ENCODE assay signal across 9 cellular contexts in the genomic region with DNA sequence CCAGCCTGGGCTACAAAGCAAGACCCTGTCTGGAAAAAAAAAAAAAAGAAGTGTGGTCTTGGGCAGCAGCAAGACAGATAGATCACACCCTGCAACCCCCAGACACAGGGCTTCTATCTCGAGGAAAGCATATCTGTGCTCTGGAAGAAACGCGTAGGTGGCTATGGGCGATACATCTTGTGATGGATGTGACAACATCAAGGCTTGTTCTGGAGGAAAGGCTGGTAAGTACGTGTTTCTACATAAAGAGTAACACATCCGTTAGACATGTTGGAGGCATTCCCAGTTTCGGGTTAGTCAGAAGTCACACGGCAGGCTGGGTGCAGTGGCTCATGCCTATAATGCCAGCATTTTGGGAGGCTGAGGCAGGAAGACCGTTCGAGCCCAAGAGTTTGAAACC. TPM values are rescaled to one million over a fixed set of nuclear protein-coding genes. Genes with fewer than 3 reads are reported as not detected.
DNase-seq lines count a peak whose midpoint lies in the region; ATAC-seq, FAIRE-seq and TF ChIP-seq lines count a peak whose summit lies in the region.
"Had no signal": no experiment of that assay in that cellular context is flagged by ENCODE, and none has a peak within 500 bp of the region (broad histone marks: within the 10 kb centered on the region; RNA-seq: fewer than 3 reads in every experiment).

No MANE protein-coding gene starts in this region.

- FAIRE-seq in RCC 7860 (lab: Jason Lieb, UNC): peak; percentile 85

- ATAC-seq in naive thymus-derived CD8-positive, alpha-beta T cell: peak; percentile 28 to 72
- ATAC-seq in HG03432 (IDR thresholded peaks at IDR 0.05; ENCODE audit: unreplicated experiment): no peak

- DNase-seq in GM03348 (ENCODE audit: low spot score) (peak; percentile 85), RCC 7860 (ENCODE audit: low spot score) (peak; percentile 88), chondrocyte (ENCODE audit: low spot score) (no peak), CD14-positive monocyte (ENCODE audit: low spot score) (no peak)
- DNase-seq in naive thymus-derived CD8-positive, alpha-beta T cell: peak in 3 of 10 donors; percentile 4 to 16 (median 12)
- DNase-seq in central memory CD4-positive, alpha-beta T cell: no peak
- no peak for DNase-seq in NK-92 treated with Interleukin-12 subunit alpha and Interleukin-12 subunit beta, amount 100 ng/mL, for 24 hours (lab: John Stamatoyannopoulos, UW)

- H3K36me3 Mint-ChIP-seq in chondrocyte (ENCODE audit: low read depth) (peaks cover 6% of the 10 kb centered on the region), CD14-positive monocyte (peaks cover 10 to 17% of the 10 kb centered on the region in 2 donors)
- peaks cover 0 to 9% (median 0%) of the 10 kb centered on the region in 3 donors for H3K36me3 Mint-ChIP-seq in naive thymus-derived CD8-positive, alpha-beta T cell

- H3K4me3 Mint-ChIP-seq in chondrocyte (ENCODE audit: unreplicated experiment) (no peak overlapping the region), CD14-positive monocyte (no peak overlapping the region)
- H3K4me3 Mint-ChIP-seq in naive thymus-derived CD8-positive, alpha-beta T cell: peak overlapping the region in 8 of 10 donors; percentile 20 to 69 (median 43)
- H3K4me3 Mint-ChIP-seq: stimulated activated naive CD8-positive, alpha-beta T cell treated with anti-CD3 and anti-CD28 coated beads, Interleukin-15, Interleukin-2, amounts not matched to agents 100 ng/mL and 50 ng/mL, for 24 hours had no signal

- H3K4me1 Mint-ChIP-seq in chondrocyte (ENCODE audit: low read depth) (peaks cover 20% of the 10 kb centered on the region), CD14-positive monocyte (peaks cover 7% of the 10 kb centered on the region)
- peaks cover 0 to 7% (median 0%) of the 10 kb centered on the region in 4 donors for H3K4me1 Mint-ChIP-seq in naive thymus-derived CD8-positive, alpha-beta T cell

- intact Hi-C loops in CD14-positive monocyte (cut with micrococcal nuclease): no loop called here

- POLR2A ChIA-PET in naive thymus-derived CD8-positive, alpha-beta T cell (lab: Charles Lee): no interaction called here

- no peaks in the 10 kb centered on the region for H3K27me3 Mint-ChIP-seq in chondrocyte (ENCODE audit: low read depth)
- no peaks in the 10 kb centered on the region for H3K27me3 Mint-ChIP-seq in naive thymus-derived CD8-positive, alpha-beta T cell
- peaks cover 9 to 30% (median 9%) of the 10 kb centered on the region in 3 donors for H3K27me3 Mint-ChIP-seq in CD14-positive monocyte (ENCODE audit: low read depth in 3 of 3)
- H3K27me3 Mint-ChIP-seq: stimulated activated naive CD8-positive, alpha-beta T cell treated with anti-CD3 and anti-CD28 coated beads, Interleukin-15, Interleukin-2, amounts not matched to agents 100 ng/mL and 50 ng/mL, for 24 hours had no signal

- H3K27ac Mint-ChIP-seq in chondrocyte (ENCODE audit: unreplicated experiment) (peak overlapping the region; percentile 98), CD14-positive monocyte (peak overlapping the region in 1 of 7 donors; percentile 54)
- peak overlapping the region in 2 of 10 donors; percentile 39 to 50 for H3K27ac Mint-ChIP-seq in naive thymus-derived CD8-positive, alpha-beta T cell
- H3K27ac Mint-ChIP-seq: stimulated activated naive CD8-positive, alpha-beta T cell treated with anti-CD3 and anti-CD28 coated beads, Interleukin-15, Interleukin-2, amounts not matched to agents 100 ng/mL and 50 ng/mL, for 24 hours had no signal

- TF ChIP-seq CTCF in chondrocyte (IDR thresholded peaks at IDR 0.05) (no peak), CD14-positive monocyte (IDR thresholded peaks at IDR 0.05) (no peak)

- H3K9me3 Mint-ChIP-seq in chondrocyte (ENCODE audit: low read depth) (no peaks in the 10 kb centered on the region), CD14-positive monocyte (no peaks in the 10 kb centered on the region)
- no peaks in the 10 kb centered on the region for H3K9me3 Mint-ChIP-seq in naive thymus-derived CD8-positive, alpha-beta T cell
- H3K9me3 Mint-ChIP-seq: stimulated activated naive CD8-positive, alpha-beta T cell treated with anti-CD3 and anti-CD28 coated beads, Interleukin-15, Interleukin-2, amounts not matched to agents 100 ng/mL and 50 ng/mL, for 24 hours had no signal

RNA-seq across cellular contexts. Expression of a gene that starts 6.6 kb away (rescaled TPM):
- total RNA-seq in chondrocyte: not detected in 3 replicates
- total RNA-seq in naive thymus-derived CD8-positive, alpha-beta T cell: 1 to 10 TPM; 1.8 to 2.3 TPM
- 1 to 10 TPM in 2 of 3 donors, under 1 TPM in 1; 0.67 to 2.4 (median 2.0) TPM for polyA plus RNA-seq in naive thymus-derived CD8-positive, alpha-beta T cell
- under 1 TPM in 1 of 2 donors, not detected in 1; 0.38 TPM for polyA plus RNA-seq in CD14-positive monocyte

RNA-seq across cellular contexts. Expression of a gene that starts 26.8 kb away (rescaled TPM):
- 209 to 277 TPM (median 215 TPM) in 3 replicates for total RNA-seq in chondrocyte
- 100 to 1,000 TPM; 106 to 113 TPM for total RNA-seq in naive thymus-derived CD8-positive, alpha-beta T cell
- polyA plus RNA-seq in naive thymus-derived CD8-positive, alpha-beta T cell: 100 to 1,000 TPM in 1 of 3 donors, 10 to 100 TPM in 2; 48.6 to 119 (median 82.5) TPM
- 100 to 1,000 TPM in 1 of 2 donors, 10 to 100 TPM in 1; 80.9 to 108 TPM for polyA plus RNA-seq in CD14-positive monocyte

RNA-seq across cellular contexts. Expression of a gene that starts 27.8 kb away (rescaled TPM):
- 161 to 167 TPM (median 165 TPM) in 3 replicates for total RNA-seq in chondrocyte
- total RNA-seq in naive thymus-derived CD8-positive, alpha-beta T cell: 100 to 1,000 TPM; 170 to 181 TPM
- polyA plus RNA-seq in naive thymus-derived CD8-positive, alpha-beta T cell: 10 to 100 TPM; 58.5 to 97.1 (median 83.1) TPM
- 10 to 100 TPM; 69.2 to 80.5 TPM for polyA plus RNA-seq in CD14-positive monocyte

RNA-seq across cellular contexts. Expression of a gene that starts 28.4 kb away (rescaled TPM):
- total RNA-seq in chondrocyte: not detected in 3 replicates
- total RNA-seq in naive thymus-derived CD8-positive, alpha-beta T cell: not detected
- under 1 TPM in 1 of 3 donors, not detected in 2; 0.08 TPM for polyA plus RNA-seq in naive thymus-derived CD8-positive, alpha-beta T cell
- polyA plus RNA-seq in CD14-positive monocyte: not detected

RNA-seq across cellular contexts. Expression of a gene that starts 38.2 kb away (rescaled TPM):
- 1,722 to 4,533 TPM (median 1,892 TPM) in 3 replicates for total RNA-seq in chondrocyte
- 1,000 to 10,000 TPM; 1,370 to 1,435 TPM for total RNA-seq in naive thymus-derived CD8-positive, alpha-beta T cell
- 1,000 to 10,000 TPM; 4,833 to 4,899 (median 4,886) TPM for polyA plus RNA-seq in naive thymus-derived CD8-positive, alpha-beta T cell
- over 10,000 TPM; 23,650 to 26,681 TPM for polyA plus RNA-seq in CD14-positive monocyte

Comparison
In these comparisons a context has a peak if more than half of its experiments do, and no peak if none do; other contexts are left out.
1. DNase-seq: peak in GM03348 (single experiment) and RCC 7860 (single experiment); none in chondrocyte (single experiment), central memory CD4-positive, alpha-beta T cell (single experiment), NK-92 treated with Interleukin-12 subunit alpha and Interleukin-12 subunit beta, amount 100 ng/mL, for 24 hours (single experiment) and CD14-positive monocyte (single experiment).
2. H3K4me3 Mint-ChIP-seq: peak in naive thymus-derived CD8-positive, alpha-beta T cell (8 of 10); none in chondrocyte (single experiment) and CD14-positive monocyte (0 of 2).